Comparison of ENCODE assay signal across 25 cellular contexts in the genomic region with DNA sequence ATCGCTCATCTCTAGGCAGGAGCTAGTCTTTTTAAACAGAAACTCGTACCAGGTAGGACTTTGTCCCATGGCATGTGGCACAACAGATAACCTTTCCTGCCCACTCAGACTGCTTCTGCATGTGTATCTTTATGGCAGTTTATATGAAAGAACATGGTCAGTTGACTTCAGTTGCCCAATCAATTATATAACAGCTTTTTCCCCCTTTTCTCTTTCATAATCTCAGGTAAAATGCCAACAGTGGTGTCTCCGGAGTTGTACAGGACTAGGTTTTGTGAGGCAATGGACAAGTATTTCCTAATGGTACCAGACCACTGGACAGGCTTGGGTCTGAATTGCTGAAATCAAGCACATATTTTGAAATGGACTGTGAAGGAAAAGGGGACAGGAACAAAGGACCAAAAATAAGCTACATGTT. TPM values are rescaled to one million over a fixed set of nuclear protein-coding genes. Genes with fewer than 3 reads are reported as not detected.
"Had no signal": no experiment of that assay in that cellular context is flagged by ENCODE, and none has a peak within 500 bp of the region (broad histone marks: within the 10 kb centered on the region; RNA-seq: fewer than 3 reads in every experiment).

No MANE protein-coding gene starts in this region.

- H3K9me3 Mint-ChIP-seq: activated CD4-positive, alpha-beta memory T cell treated with anti-CD3 and anti-CD28 coated beads, Interleukin-2, amount 10 ng/mL, durations not matched to agents 7 days and 5 days; activated CD4-positive, alpha-beta T cell treated with anti-CD3 and anti-CD28 coated beads, Interleukin-2, amount 10 ng/mL, durations not matched to agents 24 days and 14 days; activated naive CD8-positive, alpha-beta T cell treated with anti-CD3 and anti-CD28 coated beads for 36 hours; mesothelial cell of epicardium; nephron had no signal

- H3K9me3 ChIP-seq: colonic mucosa, esophagus squamous epithelium, gastrocnemius medialis, tibial artery had no signal

- H3K27ac ChIP-seq: colonic mucosa, dorsolateral prefrontal cortex, esophagus squamous epithelium, gastrocnemius medialis, tibial artery, VCaP had no signal

- DNase-seq: activated CD4-positive, alpha-beta memory T cell treated with anti-CD3 and anti-CD28 coated beads, Interleukin-2, amount 10 ng/mL, durations not matched to agents 7 days and 5 days; activated CD4-positive, alpha-beta T cell treated with anti-CD3 and anti-CD28 coated beads, Interleukin-2, amount 10 ng/mL, durations not matched to agents 24 days and 14 days; activated gamma-delta T cell treated with Interleukin-2 at 50 U/mL for 16 hours; activated naive CD8-positive, alpha-beta T cell treated with anti-CD3 and anti-CD28 coated beads for 36 hours; amniotic stem cell; colonic mucosa; dorsolateral prefrontal cortex; esophagus squamous epithelium; gastrocnemius medialis; head of caudate nucleus; islet precursor cell; left cardiac atrium; nucleus accumbens; stimulated activated CD4-positive, alpha-beta T cell treated with anti-CD3 and anti-CD28 coated beads, Interleukin-15, amount 100 ng/mL, for 24 hours; stimulated activated naive CD4-positive, alpha-beta T cell treated with Interleukin-2 at 50 U/mL for 16 hours; tibial artery had no signal

- H3K4me1 Mint-ChIP-seq: activated CD4-positive, alpha-beta memory T cell treated with anti-CD3 and anti-CD28 coated beads, Interleukin-2, amount 10 ng/mL, durations not matched to agents 7 days and 5 days; mesothelial cell of epicardium; nephron had no signal

- H3K4me1 ChIP-seq: colonic mucosa, gastrocnemius medialis had no signal

- H3K27ac Mint-ChIP-seq: activated CD4-positive, alpha-beta memory T cell treated with anti-CD3 and anti-CD28 coated beads, Interleukin-2, amount 10 ng/mL, durations not matched to agents 7 days and 5 days; activated CD4-positive, alpha-beta T cell treated with anti-CD3 and anti-CD28 coated beads, Interleukin-2, amount 10 ng/mL, durations not matched to agents 24 days and 14 days; activated naive CD8-positive, alpha-beta T cell treated with anti-CD3 and anti-CD28 coated beads for 36 hours; mesothelial cell of epicardium; nephron had no signal

- H3K4me3 Mint-ChIP-seq: activated CD4-positive, alpha-beta memory T cell treated with anti-CD3 and anti-CD28 coated beads, Interleukin-2, amount 10 ng/mL, durations not matched to agents 7 days and 5 days; activated CD4-positive, alpha-beta T cell treated with anti-CD3 and anti-CD28 coated beads, Interleukin-2, amount 10 ng/mL, durations not matched to agents 24 days and 14 days; activated naive CD8-positive, alpha-beta T cell treated with anti-CD3 and anti-CD28 coated beads for 36 hours; mesothelial cell of epicardium; nephron had no signal

- H3K27me3 Mint-ChIP-seq: activated CD4-positive, alpha-beta memory T cell treated with anti-CD3 and anti-CD28 coated beads, Interleukin-2, amount 10 ng/mL, durations not matched to agents 7 days and 5 days; activated CD4-positive, alpha-beta T cell treated with anti-CD3 and anti-CD28 coated beads, Interleukin-2, amount 10 ng/mL, durations not matched to agents 24 days and 14 days; activated naive CD8-positive, alpha-beta T cell treated with anti-CD3 and anti-CD28 coated beads for 36 hours had no signal

- ATAC-seq: activated CD4-positive, CD25-positive, alpha-beta regulatory T cell treated with anti-CD3 and anti-CD28 coated beads, Interleukin-2, amount 50 U/mL, for 24 hours; gastrocnemius medialis; sciatic nerve; SK-N-SH treated with all-trans-retinoic acid at 6 μM for 48 hours had no signal

- H3K4me3 ChIP-seq: colonic mucosa, dorsolateral prefrontal cortex, esophagus squamous epithelium, gastrocnemius medialis, lung, smooth muscle cell, tibial artery had no signal

- H3K27me3 ChIP-seq: colonic mucosa, dorsolateral prefrontal cortex, esophagus squamous epithelium, gastrocnemius medialis, tibial artery had no signal

RNA-seq across cellular contexts. Expression of gene PTH2R, which starts 51.6 kb away (rescaled TPM):
- total RNA-seq: colonic mucosa, esophagus squamous epithelium, gastrocnemius medialis, left cardiac atrium, mesothelial cell of epicardium, smooth muscle cell, ureter had no signal
